ENCODE assay signal across 8 cellular contexts in the genomic region with DNA sequence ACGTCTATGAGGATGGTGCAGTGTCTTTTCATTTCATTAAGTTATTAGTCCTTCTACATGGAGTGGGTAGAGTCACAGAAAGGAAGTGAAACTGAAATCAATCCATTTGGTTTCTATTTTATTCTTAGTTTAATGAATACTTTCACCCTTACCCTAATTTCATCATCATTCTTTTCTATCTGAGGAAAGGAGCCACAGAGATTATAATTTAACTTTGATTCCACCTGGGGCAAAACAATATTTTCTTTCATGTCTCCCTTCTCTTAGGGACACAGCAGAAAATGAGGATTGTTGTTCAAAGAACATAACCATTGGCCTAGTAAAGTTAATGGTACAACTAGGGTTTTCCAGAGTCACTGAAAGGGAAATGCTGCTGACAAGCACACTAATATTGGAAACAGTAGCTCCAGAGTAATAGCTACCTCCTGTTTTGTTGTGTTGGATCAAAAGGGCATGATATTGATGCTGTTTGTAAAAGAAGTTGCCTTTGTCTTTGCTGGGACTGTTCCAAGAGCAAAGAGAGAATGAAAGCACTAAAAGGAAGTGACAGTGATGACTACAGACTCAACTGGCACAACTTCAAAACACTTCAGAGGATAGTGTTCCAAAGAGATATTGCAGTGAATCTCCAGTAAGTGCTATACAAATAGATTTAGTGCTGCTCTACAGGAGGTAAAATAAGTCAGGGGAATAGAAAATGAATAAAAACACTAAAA.
DNase-seq lines count a peak whose midpoint lies in the region; ATAC-seq and TF ChIP-seq lines count a peak whose summit lies in the region.
"Had no signal": no experiment of that assay in that cellular context is flagged by ENCODE, and none has a peak within 500 bp of the region (broad histone marks: within the 10 kb centered on the region; RNA-seq: fewer than 3 reads in every experiment).

No MANE protein-coding gene starts in this region.

- H3K27me3 ChIP-seq in KMS-11 (ENCODE audit: insufficient read depth, low read depth) (no peaks in the 10 kb centered on the region), hepatocyte (no peaks in the 10 kb centered on the region)

- POLR2A ChIA-PET in HEK293 (lab: Yijun Ruan, JAX): no interaction called here

- CTCF ChIA-PET in HEK293 (lab: Yijun Ruan, JAX): no interaction called here

- peak; percentile 82 for ATAC-seq in GM18867 (IDR thresholded peaks at IDR 0.05; ENCODE audit: unreplicated experiment)

- H3K9ac ChIP-seq in KMS-11: no peak overlapping the region

- peaks cover 42% of the 10 kb centered on the region for H3K4me1 Mint-ChIP-seq in nephron

- H3K36me3 ChIP-seq in HEK293 (ENCODE audit: control insufficient read depth in 2 of 2, insufficient read depth in 1 of 2, low read length in 2 of 2) (no peaks in the 10 kb centered on the region), KMS-11 (ENCODE audit: insufficient read depth) (no peaks in the 10 kb centered on the region), hepatocyte (replicated peaks; ENCODE audit: insufficient read depth, low read depth) (no peaks in the 10 kb centered on the region)

- H4K20me1 ChIP-seq in KMS-11 (ENCODE audit: insufficient read depth) (no peaks in the 10 kb centered on the region), hepatocyte (ENCODE audit: insufficient read depth, poor library complexity, severe bottlenecking) (no peaks in the 10 kb centered on the region)

- WGBS in hepatocyte (ENCODE audit: low lambda C conversion rate, missing lambda C conversion rate): 93% methylated on average over 1 of the region's 1 CpG

- no peak overlapping the region for H2AFZ ChIP-seq in KMS-11 (ENCODE audit: low read depth)
- H2AFZ ChIP-seq in hepatocyte: no peak overlapping the region

- H3K27me3 Mint-ChIP-seq in nephron (ENCODE audit: low read depth): no peaks in the 10 kb centered on the region

- H3K27ac ChIP-seq in HEK293 (ENCODE audit: extremely low read depth, low read depth, low read length): no peak overlapping the region
- H3K27ac ChIP-seq in KMS-11: no peak overlapping the region
- H3K27ac ChIP-seq in hepatocyte: no peak overlapping the region
- H3K27ac ChIP-seq: VCaP had no signal

- no peaks in the 10 kb centered on the region for H3K9me2 ChIP-seq in hepatocyte (replicated peaks; ENCODE audit: insufficient read depth)

- H3K4me1 ChIP-seq in HEK293 (ENCODE audit: control insufficient read depth, insufficient read depth, low read length) (peaks cover 9% of the 10 kb centered on the region), KMS-11 (ENCODE audit: low read depth, poor library complexity, severe bottlenecking) (peaks cover 13% of the 10 kb centered on the region), hepatocyte (ENCODE audit: insufficient read depth) (no peaks in the 10 kb centered on the region)

- H3K36me3 Mint-ChIP-seq in nephron (ENCODE audit: low read depth): no peaks in the 10 kb centered on the region

- no peaks in the 10 kb centered on the region for H3K79me2 ChIP-seq in KMS-11 (ENCODE audit: insufficient read depth, low read depth)
- H3K79me2 ChIP-seq in hepatocyte: no peaks in the 10 kb centered on the region

- H3K4me3 ChIP-seq in HEK293 (ENCODE audit: low read depth, low read length) (no peak overlapping the region), KMS-11 (IDR thresholded peaks at IDR 0.05; ENCODE audit: insufficient read depth, low read depth, low read length) (no peak overlapping the region), hepatocyte (no peak overlapping the region)

- DNase-seq in effector CD4-positive, alpha-beta T cell: no peak
- DNase-seq in SHP77 (lab: John Stamatoyannopoulos, UW) (no peak), hepatocyte (ENCODE audit: low spot score) (no peak)

- H3K27ac Mint-ChIP-seq in nephron: peak overlapping the region in 2 of 3 experiments; percentile 11 to 25

- peak overlapping the region; percentile 6; the same call in 1 of the 2 replicates for H3K4me2 ChIP-seq in KMS-11
- H3K4me2 ChIP-seq in hepatocyte: no peak overlapping the region

- H3K4me3 Mint-ChIP-seq in nephron: no peak overlapping the region

- H3K9me3 ChIP-seq in HEK293 (ENCODE audit: control insufficient read depth, insufficient read depth, low read depth, low read length): no peaks in the 10 kb centered on the region
- H3K9me3 ChIP-seq in hepatocyte (ENCODE audit: low read depth): no peaks in the 10 kb centered on the region

- H3K9me3 Mint-ChIP-seq in nephron: peaks cover 4% of the 10 kb centered on the region

- TF ChIP-seq CTCF in HEK293 (tag by site-specific recombination; IDR thresholded peaks at IDR 0.05) (no peak), KMS-11 (conservative IDR thresholded peaks at IDR 0.05; ENCODE audit: low read depth, low read length) (no peak), nephron (IDR thresholded peaks at IDR 0.05; ENCODE audit: unreplicated experiment in 3 of 3) (no peak), hepatocyte (IDR thresholded peaks at IDR 0.05; ENCODE audit: poor library complexity) (no peak)

TF ChIP-seq in HEK293, 187 proteins besides CTCF, POLR2A, EP300 and RAD21:
- TF ChIP-seq OSR2 (tag by site-specific recombination; IDR thresholded peaks at IDR 0.05) (0 out of 2 replicates have a peak, but pooled peaks have one; percentile 24), ZNF140 (tag by site-specific recombination; IDR thresholded peaks at IDR 0.05) (no peak)
